ENCODE assay signal across 8 cellular contexts in genomic region chr13:101453784-101454201, GRCh38. TPM values are rescaled to one million over a fixed set of nuclear protein-coding genes. Genes with fewer than 3 reads are reported as not detected.
DNase-seq lines count a peak whose midpoint lies in the region; ATAC-seq and TF ChIP-seq lines count a peak whose summit lies in the region.

No MANE protein-coding gene starts in this region.

- no peaks in the 10 kb centered on the region for H3K9me3 Mint-ChIP-seq in HFFc6
- H3K9me3 Mint-ChIP-seq in Calu3 (ENCODE audit: low read depth, unreplicated experiment) = no peaks in the 10 kb centered on the region
- no peaks in the 10 kb centered on the region for H3K9me3 Mint-ChIP-seq in Caco-2 (ENCODE audit: unreplicated experiment)

- H3K4me1 Mint-ChIP-seq in HFFc6 (ENCODE audit: low read depth) = peaks cover 83% of the 10 kb centered on the region
- peaks cover 15% of the 10 kb centered on the region for H3K4me1 Mint-ChIP-seq in Calu3 (ENCODE audit: low read depth, unreplicated experiment)
- no peaks in the 10 kb centered on the region for H3K4me1 Mint-ChIP-seq in Caco-2 (ENCODE audit: low read depth, unreplicated experiment)

- peak overlapping the region; percentile 90 to 95 for H3K27ac ChIP-seq in ascending aorta

- H3K27ac Mint-ChIP-seq in HFFc6 = peak overlapping the region; percentile 81
- H3K27ac Mint-ChIP-seq in Calu3 (ENCODE audit: unreplicated experiment) = no peak overlapping the region
- H3K27ac Mint-ChIP-seq in Caco-2 (ENCODE audit: unreplicated experiment) = no peak overlapping the region

- H3K27me3 Mint-ChIP-seq in HFFc6 (ENCODE audit: insufficient read depth) = no peaks in the 10 kb centered on the region; the same call in 1 of the 2 replicates
- H3K27me3 Mint-ChIP-seq in Calu3 (ENCODE audit: unreplicated experiment) = no peaks in the 10 kb centered on the region
- H3K27me3 Mint-ChIP-seq in Caco-2 (ENCODE audit: insufficient read depth, unreplicated experiment) = peaks cover 2% of the 10 kb centered on the region

- CTCF ChIA-PET in Calu3 (lab: Charles Lee) (no interaction called here), Caco-2 (lab: Charles Lee) (no interaction called here)

- H3K27me3 ChIP-seq in ascending aorta (no peaks in the 10 kb centered on the region), Caco-2 (replicated peaks; ENCODE audit: control insufficient read depth, insufficient read depth, low read length) (no peaks in the 10 kb centered on the region; the same call in 1 of the 2 replicates)

- intact Hi-C loops in ascending aorta (cut with DNase I) (loop anchor here (2.0 to 5.0 kb wide), 6 partner anchors 37 to 301 kb away; partner anchors contain the start of gene NALCN), Calu3 (cut with micrococcal nuclease; ENCODE audit: unreplicated experiment) (loop anchor here (5.0 kb wide), 1 partner anchor 36 kb away; the partner anchor contains the start of gene NALCN), Caco-2 (cut with micrococcal nuclease; ENCODE audit: unreplicated experiment) (no loop called here)

- POLR2A ChIA-PET in Caco-2 (lab: Charles Lee) = no interaction called here

- H3K36me3 ChIP-seq in ascending aorta = no peaks in the 10 kb centered on the region
- H3K36me3 ChIP-seq in Caco-2 (ENCODE audit: control insufficient read depth, insufficient read depth, low read length) = no peaks in the 10 kb centered on the region

- H3K36me3 Mint-ChIP-seq in HFFc6 (ENCODE audit: low read depth) (peaks cover 36% of the 10 kb centered on the region), Calu3 (ENCODE audit: insufficient read depth, unreplicated experiment) (no peaks in the 10 kb centered on the region), Caco-2 (ENCODE audit: insufficient read depth, unreplicated experiment) (no peaks in the 10 kb centered on the region)

- ATAC-seq in left lobe of liver = peak; percentile 73

- peak overlapping the region; percentile 59 to 77 for H3K4me3 ChIP-seq in ascending aorta
- H3K4me3 ChIP-seq in Caco-2 (ENCODE audit: low read depth, low read length) = no peak overlapping the region

- H3K9me3 ChIP-seq in ascending aorta (no peaks in the 10 kb centered on the region), Caco-2 (no peaks in the 10 kb centered on the region)

- TF ChIP-seq CTCF in HFFc6 (IDR thresholded peaks at IDR 0.05) = peak; percentile 76
- TF ChIP-seq CTCF in ascending aorta (IDR thresholded peaks at IDR 0.05) = peak; percentile 14 to 53 (median 45)
- TF ChIP-seq CTCF in Calu3 (IDR thresholded peaks at IDR 0.05; ENCODE audit: unreplicated experiment) = no peak
- no peak for TF ChIP-seq CTCF in Caco-2 (IDR thresholded peaks at IDR 0.05; ENCODE audit: insufficient read depth in 1 of 2, low read depth in 1 of 2, low read length in 1 of 2, severe bottlenecking in 1 of 2, unreplicated experiment in 1 of 2)

- BruUV-seq in Calu3 (replicated peaks; lab: Mats Ljungman, UMichigan) (no TSS peak), Caco-2 (replicated peaks; lab: Mats Ljungman, UMichigan) (no TSS peak)

- H3K4me1 ChIP-seq in ascending aorta (peaks cover 3 to 31% of the 10 kb centered on the region in 2 donors), Caco-2 (no peaks in the 10 kb centered on the region; the same call in 1 of the 2 replicates)

- DNase-seq in GM03348 (ENCODE audit: low spot score) = peak; percentile 57
- DNase-seq in HFFc6 = no peak
- DNase-seq in ascending aorta (ENCODE audit: low spot score in 2 of 2) = no peak
- no peak for DNase-seq in left lobe of liver (ENCODE audit: low spot score)
- no peak for DNase-seq in Calu3
- DNase-seq in GDM1 (lab: John Stamatoyannopoulos, UW) = no peak
- no peak for DNase-seq in Caco-2
- DNase-seq in stimulated activated naive CD4-positive, alpha-beta T cell (lab: John Stamatoyannopoulos, UW) = no peak

- H3K4me3 Mint-ChIP-seq in HFFc6 = peak overlapping the region; percentile 97
- H3K4me3 Mint-ChIP-seq in Calu3 (ENCODE audit: low read depth, unreplicated experiment) = no peak overlapping the region
- no peak overlapping the region for H3K4me3 Mint-ChIP-seq in Caco-2 (ENCODE audit: unreplicated experiment)

RNA-seq across cellular contexts. Expression of gene ITGBL1, which starts 1.3 kb away (rescaled TPM):
- 100 to 1,000 TPM in 5 of 6 experiments, 10 to 100 TPM in 1; 92.4 to 114 (median 105) TPM for total RNA-seq in HFFc6 (2021; fragmentation: NEBNext Ultra II Directional; extraction: Animal tissue kit (Norgen Biotek cat#: 25700))
- total RNA-seq in ascending aorta (47.1 TPM), left lobe of liver (0.81 TPM), Calu3 (2022) (not detected in 2 replicates), Caco-2 (2022) (not detected in 2 replicates)

RNA-seq across cellular contexts. Expression of gene NALCN, which starts 37.5 kb away (rescaled TPM):
- 1 to 10 TPM; 4.0 to 6.1 (median 5.0) TPM for total RNA-seq in HFFc6 (2021; fragmentation: NEBNext Ultra II Directional; extraction: Animal tissue kit (Norgen Biotek cat#: 25700))
- total RNA-seq in ascending aorta = 18.5 TPM
- 0.48 TPM for total RNA-seq in left lobe of liver
- total RNA-seq in Calu3 (2022) = 2.0 and 2.8 TPM in 2 replicates
- not detected in 2 replicates for total RNA-seq in Caco-2 (2022)

Comparison
In these comparisons a context has a peak if more than half of its experiments do, and no peak if none do; other contexts are left out.
1. CTCF ChIP-seq: peak in HFFc6 (single experiment) and ascending aorta (3 of 3); none in Calu3 (single experiment) and Caco-2 (0 of 2).
2. RNA of gene ITGBL1, which starts 1.3 kb away (total RNA-seq): 92.4 to 114 TPM in HFFc6 and 47.1 TPM in ascending aorta (single experiment); 0.81 TPM in left lobe of liver (single experiment), not detected in Calu3 and not detected in Caco-2; every median in the first group is over 10 times any median in the second.